12 cellular contexts compared by ENCODE assay signal in the genomic region with DNA sequence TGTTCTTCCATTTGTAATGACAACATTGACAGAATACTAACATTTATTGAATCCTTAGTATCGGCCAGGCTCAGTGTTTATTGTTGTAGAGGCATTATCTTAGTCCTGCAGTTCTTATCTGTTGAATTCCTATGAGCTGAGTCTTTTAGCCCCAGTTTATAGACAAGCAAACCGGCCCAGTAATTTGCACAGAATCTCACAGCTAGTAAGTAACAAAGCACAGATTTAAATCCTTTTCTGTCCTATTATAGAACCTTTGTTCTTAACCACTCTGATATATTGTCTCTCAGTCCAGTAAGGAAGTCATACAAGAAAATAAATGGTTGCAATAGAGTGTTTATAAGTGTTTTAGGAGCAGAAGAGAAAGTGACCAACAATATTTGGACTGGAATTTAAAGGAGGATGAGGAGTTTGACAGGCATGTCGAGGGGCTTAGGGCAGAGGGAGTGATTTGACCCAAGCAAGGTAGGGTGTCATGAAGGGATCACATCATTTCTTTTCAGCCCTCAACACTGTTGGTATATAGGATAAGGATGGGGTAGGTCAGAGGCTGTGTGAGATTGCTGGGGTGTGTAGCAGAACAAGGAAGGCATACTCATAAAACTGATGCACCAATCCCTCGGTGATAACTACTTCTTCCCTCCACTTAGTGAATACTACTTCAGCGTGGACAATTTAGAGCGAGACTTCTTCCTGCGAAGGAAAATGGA. TPM values are rescaled to one million over a fixed set of nuclear protein-coding genes. Genes with fewer than 3 reads are reported as not detected.
A peak's percentile ranks its signal among the peaks of the same experiment; 100 is the strongest.
DNase-seq lines count a peak whose midpoint lies in the region; ATAC-seq and TF ChIP-seq lines count a peak whose summit lies in the region.
"Had no signal": no experiment of that assay in that cellular context is flagged by ENCODE, and none has a peak within 500 bp of the region (broad histone marks: within the 10 kb centered on the region; RNA-seq: fewer than 3 reads in every experiment).

No MANE protein-coding gene starts in this region.

- no peak overlapping the region for H2AFZ ChIP-seq in fibroblast of lung (ENCODE audit: low read length)

- WGBS in body of pancreas, 2 donors: 55 to 59% methylated on average over 7 of the region's 7 CpGs
- WGBS in esophagus muscularis mucosa: 70% methylated on average over 7 of the region's 7 CpGs

- ATAC-seq in body of pancreas: no peak
- ATAC-seq: stimulated activated effector memory CD8-positive, alpha-beta T cell treated with anti-CD3 and anti-CD28 coated beads, Interleukin-12 subunit alpha, Interleukin-12 subunit beta, amount 100 ng/mL, for 72 hours had no signal

- no peaks in the 10 kb centered on the region for H3K9me3 ChIP-seq in fibroblast of lung (ENCODE audit: control insufficient read depth, insufficient read depth, low read depth, low read length)
- H3K9me3 ChIP-seq in body of pancreas: no peaks in the 10 kb centered on the region
- no peaks in the 10 kb centered on the region for H3K9me3 ChIP-seq in esophagus muscularis mucosa

- H3K27me3 ChIP-seq in fibroblast of lung (ENCODE audit: control insufficient read depth, insufficient read depth, low read length) (no peaks in the 10 kb centered on the region), body of pancreas (no peaks in the 10 kb centered on the region), esophagus muscularis mucosa (no peaks in the 10 kb centered on the region)

- H3K27ac Mint-ChIP-seq in CD14-positive monocyte: peak overlapping the region in 5 of 7 donors; percentile 0 to 77 (median 51)
- H3K27ac Mint-ChIP-seq in nephron progenitor cell: peak overlapping the region; percentile 0
- H3K27ac Mint-ChIP-seq: stimulated activated effector memory CD8-positive, alpha-beta T cell treated with anti-CD3 and anti-CD28 coated beads, Interleukin-12 subunit alpha, Interleukin-12 subunit beta, amount 100 ng/mL, for 72 hours had no signal

- no peak overlapping the region for H3K4me2 ChIP-seq in fibroblast of lung (ENCODE audit: extremely low read depth, insufficient read depth, low read length)

- no peak overlapping the region for H3K4me3 Mint-ChIP-seq in CD14-positive monocyte
- H3K4me3 Mint-ChIP-seq in nephron progenitor cell: no peak overlapping the region
- H3K4me3 Mint-ChIP-seq: stimulated activated effector memory CD8-positive, alpha-beta T cell treated with anti-CD3 and anti-CD28 coated beads, Interleukin-12 subunit alpha, Interleukin-12 subunit beta, amount 100 ng/mL, for 72 hours had no signal

- H3K4me1 ChIP-seq in fibroblast of lung (ENCODE audit: control insufficient read depth, extremely low read depth, insufficient read depth, low read length) (peaks cover 6% of the 10 kb centered on the region), body of pancreas (peaks cover 11% of the 10 kb centered on the region), esophagus muscularis mucosa (peaks cover 15 to 24% (median 18%) of the 10 kb centered on the region in 4 donors)

- H3K27me3 Mint-ChIP-seq in CD14-positive monocyte (ENCODE audit: low read depth in 3 of 3) (peaks cover 0 to 1% (median 0%) of the 10 kb centered on the region in 3 donors), nephron progenitor cell (ENCODE audit: low read depth, poor library complexity) (no peaks in the 10 kb centered on the region)

- H3K4me3 ChIP-seq in fibroblast of lung (replicated peaks in 1 of 4; ENCODE audit: control extremely low read depth in 1 of 4, insufficient read depth in 1 of 4, low read depth in 3 of 4, low read length in 4 of 4) (no peak overlapping the region), body of pancreas (no peak overlapping the region), esophagus muscularis mucosa (no peak overlapping the region)

- H4K20me1 ChIP-seq in fibroblast of lung (ENCODE audit: control insufficient read depth, extremely low read depth, insufficient read depth, low read length): no peaks in the 10 kb centered on the region

- H3K36me3 Mint-ChIP-seq in CD14-positive monocyte (peaks cover 80 to 89% of the 10 kb centered on the region in 2 donors), nephron progenitor cell (ENCODE audit: low read depth) (peaks cover 58% of the 10 kb centered on the region)

- no peaks in the 10 kb centered on the region for H3K9me3 Mint-ChIP-seq in CD14-positive monocyte
- H3K9me3 Mint-ChIP-seq in nephron progenitor cell: no peaks in the 10 kb centered on the region
- H3K9me3 Mint-ChIP-seq: stimulated activated effector memory CD8-positive, alpha-beta T cell treated with anti-CD3 and anti-CD28 coated beads, Interleukin-12 subunit alpha, Interleukin-12 subunit beta, amount 100 ng/mL, for 72 hours had no signal

- intact Hi-C loops in CD14-positive monocyte (cut with micrococcal nuclease) (no loop called here), body of pancreas (cut with DNase I) (no loop called here), esophagus muscularis mucosa (cut with DNase I) (loop anchor here (5.0 kb wide), 1 partner anchor 37 kb away; a partner anchor contains a TSS)

- no peak overlapping the region for H3K27ac ChIP-seq in fibroblast of lung (ENCODE audit: insufficient read depth, low read length)
- peak overlapping the region in 1 of 4 donors; percentile 5 for H3K27ac ChIP-seq in body of pancreas
- no peak overlapping the region for H3K27ac ChIP-seq in esophagus muscularis mucosa (replicated peaks in 1 of 4)
- H3K27ac ChIP-seq: HL-60 had no signal

- H3K4me1 Mint-ChIP-seq in CD14-positive monocyte: no peaks in the 10 kb centered on the region
- no peaks in the 10 kb centered on the region for H3K4me1 Mint-ChIP-seq in nephron progenitor cell

- no peak for DNase-seq in CD14-positive monocyte (ENCODE audit: low spot score)
- peak; percentile 77 for DNase-seq in NCI-H226
- peak; percentile 45 to 81 for DNase-seq in fibroblast of lung (ENCODE audit: low read depth in 2 of 2)
- no peak for DNase-seq in nephron progenitor cell
- no peak for DNase-seq in body of pancreas
- no peak for DNase-seq in esophagus muscularis mucosa (ENCODE audit: extremely low spot score)
- DNase-seq in SKM-1 (lab: John Stamatoyannopoulos, UW; ENCODE audit: unreplicated experiment): no peak
- DNase-seq in activated naive CD4-positive, alpha-beta T cell treated with Interleukin-2 at 50 U/mL for 16 hours: no peak
- DNase-seq: activated T-cell treated with anti-CD3 and anti-CD28 coated beads for 4 hours, MM.1S had no signal

- H3K36me3 ChIP-seq in fibroblast of lung (ENCODE audit: control insufficient read depth, insufficient read depth, low read length) (peaks cover 12% of the 10 kb centered on the region), body of pancreas (replicated peaks in 1 of 2; ENCODE audit: insufficient read depth in 1 of 2, low read depth in 2 of 2) (peaks cover 8 to 17% of the 10 kb centered on the region in 2 donors), esophagus muscularis mucosa (peaks cover 19 to 92% (median 62%) of the 10 kb centered on the region in 4 donors)

- peaks cover 19% of the 10 kb centered on the region for H3K79me2 ChIP-seq in fibroblast of lung (ENCODE audit: control insufficient read depth, insufficient read depth, low read length)

- TF ChIP-seq EP300 in esophagus muscularis mucosa (IDR thresholded peaks at IDR 0.05): no peak

- TF ChIP-seq POLR2A in body of pancreas (IDR thresholded peaks at IDR 0.05): no peak
- no peak for TF ChIP-seq POLR2A in esophagus muscularis mucosa (IDR thresholded peaks at IDR 0.05; ENCODE audit: low read depth)

- H3K9ac ChIP-seq in fibroblast of lung (ENCODE audit: insufficient read depth, low read length): no peak overlapping the region

- TF ChIP-seq CTCF in CD14-positive monocyte (IDR thresholded peaks at IDR 0.05) (no peak), fibroblast of lung (conservative IDR thresholded peaks at IDR 0.05 in 1 of 2, IDR thresholded peaks at IDR 0.05 in 1 of 2; ENCODE audit: low read depth in 1 of 2, low read length in 2 of 2) (no peak), nephron progenitor cell (IDR thresholded peaks at IDR 0.05) (no peak), body of pancreas (IDR thresholded peaks at IDR 0.05) (no peak), esophagus muscularis mucosa (IDR thresholded peaks at IDR 0.05) (no peak)

RNA-seq across cellular contexts. Expression of a gene that starts 39.5 kb away (rescaled TPM):
- polyA plus RNA-seq in CD14-positive monocyte (1 to 10 TPM; 4.7 to 5.8 TPM), fibroblast of lung (81.3 and 115 TPM in 2 replicates)
- total RNA-seq in fibroblast of lung (32.4 and 51.0 TPM in 2 replicates), body of pancreas (100 to 1,000 TPM in 1 of 2 donors, 10 to 100 TPM in 1; 96.2 to 151 TPM), esophagus muscularis mucosa (100 to 1,000 TPM in 2 of 4 donors, 10 to 100 TPM in 2; 79.7 to 128 (median 101) TPM)
- 76.2 and 79.9 TPM in 2 replicates for polyA plus RNA-seq in fibroblast of lung (2012)
- polyA minus RNA-seq in fibroblast of lung (ENCODE audit: low replicate concordance): 154 and 232 TPM in 2 replicates

RNA-seq across cellular contexts. Expression of a gene that starts 55.7 kb away (rescaled TPM):
- under 1 TPM; 0.30 to 0.60 TPM for polyA plus RNA-seq in CD14-positive monocyte
- 11.3 and 20.6 TPM in 2 replicates for total RNA-seq in fibroblast of lung
- 5.9 and 11.9 TPM in 2 replicates for polyA plus RNA-seq in fibroblast of lung
- 5.3 and 9.5 TPM in 2 replicates for polyA plus RNA-seq in fibroblast of lung (2012)
- 8.9 and 23.4 TPM in 2 replicates for polyA minus RNA-seq in fibroblast of lung (ENCODE audit: low replicate concordance)
- 10 to 100 TPM in 1 of 2 donors, 1 to 10 TPM in 1; 8.0 to 10.9 TPM for total RNA-seq in body of pancreas
- 10 to 100 TPM; 27.6 to 32.1 (median 29.5) TPM for total RNA-seq in esophagus muscularis mucosa

Comparison
In these comparisons a context has a peak if more than half of its experiments do, and no peak if none do; other contexts are left out.
1. DNase-seq: peak in NCI-H226 (single experiment) and fibroblast of lung (2 of 2); none in CD14-positive monocyte (single experiment), nephron progenitor cell (single experiment), body of pancreas (0 of 4), esophagus muscularis mucosa (single experiment), SKM-1 (single experiment) and activated naive CD4-positive, alpha-beta T cell treated with Interleukin-2 at 50 U/mL for 16 hours (single experiment).